ENCODE assay signal across 9 cellular contexts in genomic region chr17:7673239-7673638, GRCh38. TPM values are rescaled to one million over a fixed set of nuclear protein-coding genes. Genes with fewer than 3 reads are reported as not detected.
DNase-seq lines count a peak whose midpoint lies in the region; ATAC-seq and TF ChIP-seq lines count a peak whose summit lies in the region.
"Had no signal": no experiment of that assay in that cellular context is flagged by ENCODE, and none has a peak within 500 bp of the region (broad histone marks: within the 10 kb centered on the region; RNA-seq: fewer than 3 reads in every experiment).

No MANE protein-coding gene starts in this region.

- DNase-seq in activated naive CD4-positive, alpha-beta T cell treated with Interleukin-2 at 50 U/mL for 16 hours: peak; percentile 40
- no peak for DNase-seq in activated naive CD4-positive, alpha-beta T cell (lab: John Stamatoyannopoulos, UW)
- DNase-seq in SK-MEL-5 (ENCODE audit: low read depth, low spot score) (peak; percentile 59), erythroblast (lab: John Stamatoyannopoulos, UW) (peak; percentile 75 to 83), Right ventricle myocardium superior (no peak)
- peak; percentile 28 to 42 for DNase-seq in stimulated activated naive CD8-positive, alpha-beta T cell treated with anti-CD3 and anti-CD28 coated beads, Interleukin-15, amount 100 ng/mL, for 72 hours
- DNase-seq: naive B cell had no signal

- H3K27ac Mint-ChIP-seq in stimulated activated naive CD8-positive, alpha-beta T cell treated with anti-CD3 and anti-CD28 coated beads, Interleukin-15, amount 100 ng/mL, for 72 hours: no peak overlapping the region

- H3K4me3 Mint-ChIP-seq in stimulated activated naive CD8-positive, alpha-beta T cell treated with anti-CD3 and anti-CD28 coated beads, Interleukin-15, amount 100 ng/mL, for 72 hours: no peak overlapping the region
- H3K4me3 Mint-ChIP-seq: naive B cell had no signal

- intact Hi-C loops in Right ventricle myocardium superior (cut with DNase I): no loop called here

- no peak for TF ChIP-seq POLR2A in erythroblast (IDR thresholded peaks at IDR 0.05; ENCODE audit: low read length)

- in situ Hi-C loops in SK-MEL-5 (cut with HindIII; ENCODE audit: low pct_unique_long_range_greater_than_20kb, low sequenced_read_pairs): no loop called here

- H3K27me3 Mint-ChIP-seq in stimulated activated naive CD8-positive, alpha-beta T cell treated with anti-CD3 and anti-CD28 coated beads, Interleukin-15, amount 100 ng/mL, for 72 hours: no peaks in the 10 kb centered on the region
- H3K27me3 Mint-ChIP-seq: naive B cell had no signal

- H3K9me3 Mint-ChIP-seq in stimulated activated naive CD8-positive, alpha-beta T cell treated with anti-CD3 and anti-CD28 coated beads, Interleukin-15, amount 100 ng/mL, for 72 hours: peaks cover 9 to 18% of the 10 kb centered on the region in 2 donors

- no peaks in the 10 kb centered on the region for H3K4me1 Mint-ChIP-seq in stimulated activated naive CD8-positive, alpha-beta T cell treated with anti-CD3 and anti-CD28 coated beads, Interleukin-15, amount 100 ng/mL, for 72 hours

- ATAC-seq in stimulated activated naive CD8-positive, alpha-beta T cell treated with anti-CD3 and anti-CD28 coated beads, Interleukin-15, amount 100 ng/mL, for 72 hours: no peak
- ATAC-seq in GM18519 (IDR thresholded peaks at IDR 0.05; ENCODE audit: low FRiP score, unreplicated experiment) (no peak), HG02623 (IDR thresholded peaks at IDR 0.05; ENCODE audit: unreplicated experiment) (no peak), Right ventricle myocardium superior (ENCODE audit: poor library complexity) (no peak)

RNA-seq across cellular contexts. Expression of gene TP53, which starts 14.1 kb away (rescaled TPM):
- total RNA-seq in SK-MEL-5 (2014; rRNA removed; shearing (Covaris generic)): 14.1 and 15.4 TPM in 2 replicates
- 52.1 and 52.5 TPM in 2 replicates for polyA plus RNA-seq in SK-MEL-5 (2015; cell fraction: cytosol; rRNA removed)
- polyA plus RNA-seq in SK-MEL-5 (2015; cell fraction: nucleus; rRNA removed): 21.9 and 44.3 TPM in 2 replicates
- 11.5 TPM for total RNA-seq in Right ventricle myocardium superior

RNA-seq across cellular contexts. Expression of gene WRAP53, which starts 15.0 kb away (rescaled TPM):
- total RNA-seq in SK-MEL-5 (2014; rRNA removed; shearing (Covaris generic)): 13.4 and 16.4 TPM in 2 replicates
- polyA plus RNA-seq in SK-MEL-5 (2015; cell fraction: cytosol; rRNA removed): 21.8 and 23.3 TPM in 2 replicates
- polyA plus RNA-seq in SK-MEL-5 (2015; cell fraction: nucleus; rRNA removed): 25.4 and 29.9 TPM in 2 replicates
- 4.2 TPM for total RNA-seq in Right ventricle myocardium superior

RNA-seq across cellular contexts. Expression of gene ATP1B2, which starts 22.5 kb away (rescaled TPM):
- total RNA-seq in SK-MEL-5 (2014; rRNA removed; shearing (Covaris generic)): 0.27 and 0.85 TPM in 2 replicates
- polyA plus RNA-seq in SK-MEL-5 (2015; cell fraction: cytosol; rRNA removed): 3.4 and 3.7 TPM in 2 replicates
- 0.26 and 0.93 TPM in 2 replicates for polyA plus RNA-seq in SK-MEL-5 (2015; cell fraction: nucleus; rRNA removed)
- 3.1 TPM for total RNA-seq in Right ventricle myocardium superior

RNA-seq across cellular contexts. Expression of gene EFNB3, which starts 31.8 kb away (rescaled TPM):
- 2.8 and 3.7 TPM in 2 replicates for total RNA-seq in SK-MEL-5 (2014; rRNA removed; shearing (Covaris generic))
- polyA plus RNA-seq in SK-MEL-5 (2015; cell fraction: cytosol; rRNA removed): 4.1 and 5.0 TPM in 2 replicates
- polyA plus RNA-seq in SK-MEL-5 (2015; cell fraction: nucleus; rRNA removed): 4.0 and 5.2 TPM in 2 replicates
- 0.13 TPM for total RNA-seq in Right ventricle myocardium superior

RNA-seq across cellular contexts. Expression of gene SHBG, which starts 43.3 kb away (rescaled TPM):
- total RNA-seq in SK-MEL-5 (2014; rRNA removed; shearing (Covaris generic)): 0.82 and 1.6 TPM in 2 replicates
- 0.39 TPM in 1 of 2 replicates, not detected in the other for polyA plus RNA-seq in SK-MEL-5 (2015; cell fraction: cytosol; rRNA removed)
- 0.73 TPM in 1 of 2 replicates, not detected in the other for polyA plus RNA-seq in SK-MEL-5 (2015; cell fraction: nucleus; rRNA removed)
- total RNA-seq in Right ventricle myocardium superior: 0.54 TPM

Comparison
In these comparisons a context has a peak if more than half of its experiments do, and no peak if none do; other contexts are left out.
1. DNase-seq: peak in activated naive CD4-positive, alpha-beta T cell treated with Interleukin-2 at 50 U/mL for 16 hours (single experiment), SK-MEL-5 (single experiment), erythroblast (2 of 2) and stimulated activated naive CD8-positive, alpha-beta T cell treated with anti-CD3 and anti-CD28 coated beads, Interleukin-15, amount 100 ng/mL, for 72 hours (2 of 2); none in activated naive CD4-positive, alpha-beta T cell (0 of 4) and Right ventricle myocardium superior (single experiment).